8 cellular contexts compared by ENCODE assay signal in the genomic region with DNA sequence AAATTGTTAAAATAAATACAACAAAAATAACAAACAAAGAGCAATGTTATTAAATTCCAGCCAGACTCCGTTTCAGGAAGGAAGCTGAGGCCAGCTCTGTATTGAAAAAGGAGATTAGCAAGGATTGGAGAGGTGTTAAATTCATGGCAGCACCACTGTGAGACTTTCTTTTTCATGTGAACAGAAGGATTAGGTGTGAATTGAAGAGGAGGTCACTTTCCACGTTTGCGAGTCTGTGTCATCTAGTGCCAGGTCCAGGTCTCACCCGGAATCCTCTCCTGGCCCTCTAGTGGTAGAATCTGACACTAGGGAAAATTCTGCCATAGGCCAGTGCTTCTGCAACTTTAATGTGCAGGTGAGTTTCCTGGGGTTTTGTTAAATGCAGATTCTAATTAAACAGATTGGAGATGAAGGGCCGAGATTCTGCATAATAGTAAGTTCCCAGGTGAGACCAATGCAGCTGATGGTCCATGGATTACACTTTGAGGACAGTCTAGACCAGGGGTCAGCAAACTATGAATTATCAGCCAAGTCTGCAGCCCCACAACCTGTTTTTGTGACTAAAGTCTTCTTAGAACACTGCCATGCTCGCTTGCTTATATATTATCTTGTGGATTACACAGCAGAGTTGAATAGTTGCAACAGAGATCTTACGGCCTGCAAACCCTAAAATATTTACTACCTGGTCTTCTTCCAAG. TPM values are rescaled to one million over a fixed set of nuclear protein-coding genes. Genes with fewer than 3 reads are reported as not detected.
A peak's percentile ranks its signal among the peaks of the same experiment; 100 is the strongest.
DNase-seq lines count a peak whose midpoint lies in the region; ATAC-seq, FAIRE-seq and TF ChIP-seq lines count a peak whose summit lies in the region.

No MANE protein-coding gene starts in this region.

- intact Hi-C loops in heart right ventricle (cut with DNase I): loop anchor here in 6 of 10 donors (2.0 to 5.0 kb wide), 2 partner anchors 35 to 36 kb away; no protein-coding TSS in a partner anchor

- no peak overlapping the region for H3K27ac Mint-ChIP-seq in activated CD8-positive, alpha-beta memory T cell treated with anti-CD3 and anti-CD28 coated beads, Interleukin-2, amount 10 ng/mL, durations not matched to agents 7 days and 5 days
- H3K27ac Mint-ChIP-seq in WTC11: no peak overlapping the region

- peaks cover 15% of the 10 kb centered on the region for H3K27me3 Mint-ChIP-seq in activated CD8-positive, alpha-beta memory T cell treated with anti-CD3 and anti-CD28 coated beads, Interleukin-2, amount 10 ng/mL, durations not matched to agents 7 days and 5 days
- peaks cover 26% of the 10 kb centered on the region for H3K27me3 Mint-ChIP-seq in WTC11 (ENCODE audit: low read depth)

- TF ChIP-seq CTCF in WTC11 (IDR thresholded peaks at IDR 0.05): peak; percentile 71
- TF ChIP-seq CTCF in heart right ventricle (IDR thresholded peaks at IDR 0.05): peak; percentile 45 to 77 (median 73)

- no peak overlapping the region for H3K4me3 Mint-ChIP-seq in activated CD8-positive, alpha-beta memory T cell treated with anti-CD3 and anti-CD28 coated beads, Interleukin-2, amount 10 ng/mL, durations not matched to agents 7 days and 5 days
- H3K4me3 Mint-ChIP-seq in WTC11: no peak overlapping the region

- peak; percentile 41 for DNase-seq in activated CD8-positive, alpha-beta memory T cell treated with anti-CD3 and anti-CD28 coated beads, Interleukin-2, amount 10 ng/mL, durations not matched to agents 7 days and 5 days
- DNase-seq in activated CD8-positive, alpha-beta memory T cell treated with anti-CD3 and anti-CD28 coated beads for 24 hours: no peak
- DNase-seq in WTC11 (ENCODE audit: low spot score) (peak; percentile 42), heart right ventricle (no peak), small intestine (peak; percentile 51), NCI-H1694 treated with DMSO at 0.1 percent for 48 hours (lab: John Stamatoyannopoulos, UW) (no peak)

- WGBS in heart right ventricle, 2 donors: 25 to 26% methylated on average over 7 of the region's 7 CpGs
- WGBS in small intestine, 3 donors: 21 to 24% (median 22%) methylated on average over 7 of the region's 7 CpGs

- H3K36me3 ChIP-seq in HUES48 (ENCODE audit: control insufficient read depth, insufficient read depth, low read length): no peaks in the 10 kb centered on the region
- no peaks in the 10 kb centered on the region for H3K36me3 ChIP-seq in heart right ventricle
- H3K36me3 ChIP-seq in small intestine (ENCODE audit: control insufficient read depth in 2 of 2, insufficient read depth in 2 of 2, low read length in 2 of 2): no peaks in the 10 kb centered on the region

- H3K4me3 ChIP-seq in HUES48 (ENCODE audit: low read depth, low read length) (no peak overlapping the region), heart right ventricle (peak overlapping the region in 3 of 10 donors; percentile 11 to 26 (median 13)), small intestine (ENCODE audit: low read depth in 1 of 2, low read length in 2 of 2) (no peak overlapping the region)

- POLR2A ChIA-PET in WTC11 (lab: Charles Lee): no interaction called here

- H3K4me1 ChIP-seq in HUES48 (ENCODE audit: control insufficient read depth, insufficient read depth, low read length): peaks cover 5% of the 10 kb centered on the region
- peaks cover 3 to 29% (median 16%) of the 10 kb centered on the region in 9 donors for H3K4me1 ChIP-seq in heart right ventricle
- no peaks in the 10 kb centered on the region for H3K4me1 ChIP-seq in small intestine (ENCODE audit: control insufficient read depth in 2 of 2, insufficient read depth in 1 of 2, low read depth in 1 of 2, low read length in 1 of 2)

- H3K9me3 Mint-ChIP-seq in activated CD8-positive, alpha-beta memory T cell treated with anti-CD3 and anti-CD28 coated beads, Interleukin-2, amount 10 ng/mL, durations not matched to agents 7 days and 5 days (ENCODE audit: low read depth): no peaks in the 10 kb centered on the region
- H3K9me3 Mint-ChIP-seq in WTC11: no peaks in the 10 kb centered on the region; the same call in 1 of the 2 replicates

- peak overlapping the region; percentile 0 for H3K27ac ChIP-seq in HUES48 (ENCODE audit: low read depth, low read length)
- H3K27ac ChIP-seq in heart right ventricle: no peak overlapping the region
- H3K27ac ChIP-seq in small intestine (ENCODE audit: low read depth in 1 of 2, low read length in 1 of 2): no peak overlapping the region

- no peaks in the 10 kb centered on the region for H3K4me1 Mint-ChIP-seq in activated CD8-positive, alpha-beta memory T cell treated with anti-CD3 and anti-CD28 coated beads, Interleukin-2, amount 10 ng/mL, durations not matched to agents 7 days and 5 days
- H3K4me1 Mint-ChIP-seq in WTC11: peaks cover 29% of the 10 kb centered on the region

- CTCF ChIA-PET in activated CD8-positive, alpha-beta memory T cell treated with anti-CD3 and anti-CD28 coated beads, Interleukin-2, amount 10 ng/mL, durations not matched to agents 7 days and 5 days (lab: Charles Lee): interaction anchor here (1.3 to 2.4 kb wide), 3 partner anchors 14 to 225 kb away, joined by 4 to 6 read pairs (median 6); no protein-coding TSS in a partner anchor
- CTCF ChIA-PET in WTC11 (lab: Charles Lee): interaction anchor here (1.0 to 2.1 kb wide), 8 partner anchors 10 to 78 kb away, joined by 3 to 12 read pairs (median 4); no protein-coding TSS in a partner anchor

- H3K9ac ChIP-seq in HUES48 (ENCODE audit: low read depth, low read length): no peak overlapping the region

- no peaks in the 10 kb centered on the region for H3K36me3 Mint-ChIP-seq in activated CD8-positive, alpha-beta memory T cell treated with anti-CD3 and anti-CD28 coated beads, Interleukin-2, amount 10 ng/mL, durations not matched to agents 7 days and 5 days
- no peaks in the 10 kb centered on the region for H3K36me3 Mint-ChIP-seq in WTC11

- H3K9me3 ChIP-seq in HUES48 (ENCODE audit: control insufficient read depth, insufficient read depth, low read length) (no peaks in the 10 kb centered on the region), heart right ventricle (no peaks in the 10 kb centered on the region), small intestine (ENCODE audit: control insufficient read depth, low read depth) (no peaks in the 10 kb centered on the region)

- H3K27me3 ChIP-seq in HUES48 (ENCODE audit: control insufficient read depth, insufficient read depth, low read length) (peaks cover 8% of the 10 kb centered on the region; the same call in 1 of the 2 replicates), heart right ventricle (peaks cover 0 to 10% (median 0%) of the 10 kb centered on the region in 7 donors), small intestine (ENCODE audit: control insufficient read depth in 2 of 2, insufficient read depth in 2 of 2, low read length in 2 of 2) (peaks cover 0 to 4% of the 10 kb centered on the region in 2 donors)

- ATAC-seq in activated CD8-positive, alpha-beta memory T cell treated with anti-CD3 and anti-CD28 coated beads, Interleukin-2, amount 10 ng/mL, durations not matched to agents 7 days and 5 days: no peak
- ATAC-seq in WTC11: peak; percentile 84
- ATAC-seq in heart right ventricle: peak in 6 of 8 donors; percentile 50 to 67 (median 56)
- no peak for ATAC-seq in HG02840 (IDR thresholded peaks at IDR 0.05; ENCODE audit: low FRiP score, unreplicated experiment)

- no peak for FAIRE-seq in small intestine (lab: Jason Lieb, UNC)

TF ChIP-seq in WTC11, 78 proteins besides CTCF, POLR2A, EP300 and RAD21 (continues in another document):
- TF ChIP-seq ZNF396 (CRISPR knock-in tag; IDR thresholded peaks at IDR 0.05; ENCODE audit: borderline replicate concordance) (no peak), ZNF423 (CRISPR knock-in tag; IDR thresholded peaks at IDR 0.05) (no peak), PRRX2 (CRISPR knock-in tag; IDR thresholded peaks at IDR 0.05) (no peak), TEAD1 (CRISPR knock-in tag; IDR thresholded peaks at IDR 0.05) (no peak), ZNF121 (CRISPR knock-in tag; IDR thresholded peaks at IDR 0.05) (no peak)
- TF ChIP-seq, protein P1, sequence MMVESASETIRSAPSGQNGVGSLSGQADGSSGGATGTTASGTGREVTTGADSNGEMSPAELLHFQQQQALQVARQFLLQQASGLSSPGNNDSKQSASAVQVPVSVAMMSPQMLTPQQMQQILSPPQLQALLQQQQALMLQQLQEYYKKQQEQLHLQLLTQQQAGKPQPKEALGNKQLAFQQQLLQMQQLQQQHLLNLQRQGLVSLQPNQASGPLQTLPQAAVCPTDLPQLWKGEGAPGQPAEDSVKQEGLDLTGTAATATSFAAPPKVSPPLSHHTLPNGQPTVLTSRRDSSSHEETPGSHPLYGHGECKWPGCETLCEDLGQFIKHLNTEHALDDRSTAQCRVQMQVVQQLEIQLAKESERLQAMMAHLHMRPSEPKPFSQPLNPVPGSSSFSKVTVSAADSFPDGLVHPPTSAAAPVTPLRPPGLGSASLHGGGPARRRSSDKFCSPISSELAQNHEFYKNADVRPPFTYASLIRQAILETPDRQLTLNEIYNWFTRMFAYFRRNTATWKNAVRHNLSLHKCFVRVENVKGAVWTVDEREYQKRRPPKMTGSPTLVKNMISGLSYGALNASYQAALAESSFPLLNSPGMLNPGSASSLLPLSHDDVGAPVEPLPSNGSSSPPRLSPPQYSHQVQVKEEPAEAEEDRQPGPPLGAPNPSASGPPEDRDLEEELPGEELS (CRISPR knock-in tag; IDR thresholded peaks at IDR 0.05): no peak
- TF ChIP-seq, protein P2, sequence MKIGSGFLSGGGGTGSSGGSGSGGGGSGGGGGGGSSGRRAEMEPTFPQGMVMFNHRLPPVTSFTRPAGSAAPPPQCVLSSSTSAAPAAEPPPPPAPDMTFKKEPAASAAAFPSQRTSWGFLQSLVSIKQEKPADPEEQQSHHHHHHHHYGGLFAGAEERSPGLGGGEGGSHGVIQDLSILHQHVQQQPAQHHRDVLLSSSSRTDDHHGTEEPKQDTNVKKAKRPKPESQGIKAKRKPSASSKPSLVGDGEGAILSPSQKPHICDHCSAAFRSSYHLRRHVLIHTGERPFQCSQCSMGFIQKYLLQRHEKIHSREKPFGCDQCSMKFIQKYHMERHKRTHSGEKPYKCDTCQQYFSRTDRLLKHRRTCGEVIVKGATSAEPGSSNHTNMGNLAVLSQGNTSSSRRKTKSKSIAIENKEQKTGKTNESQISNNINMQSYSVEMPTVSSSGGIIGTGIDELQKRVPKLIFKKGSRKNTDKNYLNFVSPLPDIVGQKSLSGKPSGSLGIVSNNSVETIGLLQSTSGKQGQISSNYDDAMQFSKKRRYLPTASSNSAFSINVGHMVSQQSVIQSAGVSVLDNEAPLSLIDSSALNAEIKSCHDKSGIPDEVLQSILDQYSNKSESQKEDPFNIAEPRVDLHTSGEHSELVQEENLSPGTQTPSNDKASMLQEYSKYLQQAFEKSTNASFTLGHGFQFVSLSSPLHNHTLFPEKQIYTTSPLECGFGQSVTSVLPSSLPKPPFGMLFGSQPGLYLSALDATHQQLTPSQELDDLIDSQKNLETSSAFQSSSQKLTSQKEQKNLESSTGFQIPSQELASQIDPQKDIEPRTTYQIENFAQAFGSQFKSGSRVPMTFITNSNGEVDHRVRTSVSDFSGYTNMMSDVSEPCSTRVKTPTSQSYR (CRISPR knock-in tag; IDR thresholded peaks at IDR 0.05): no peak

RNA-seq across cellular contexts. Expression of a gene that starts 9.2 kb away (rescaled TPM):
- total RNA-seq in activated CD8-positive, alpha-beta memory T cell treated with anti-CD3 and anti-CD28 coated beads, Interleukin-2, amount 10 ng/mL, durations not matched to agents 7 days and 5 days: not detected
- 0.50 to 0.72 TPM (median 0.50 TPM) in 3 replicates for total RNA-seq in WTC11 (2021)
- total RNA-seq in heart right ventricle: 1 to 10 TPM in 6 of 10 donors, under 1 TPM in 4; 0.55 to 2.5 (median 1.7) TPM
- polyA plus RNA-seq in heart right ventricle: 1 to 10 TPM in 1 of 2 donors, under 1 TPM in 1; 0.55 to 2.7 TPM
- under 1 TPM in 1 of 3 donors, not detected in 2; 0.27 TPM for polyA plus RNA-seq in small intestine

Comparison
In these comparisons a context has a peak if more than half of its experiments do, and no peak if none do; other contexts are left out.
1. DNase-seq: peak in activated CD8-positive, alpha-beta memory T cell treated with anti-CD3 and anti-CD28 coated beads, Interleukin-2, amount 10 ng/mL, durations not matched to agents 7 days and 5 days (single experiment), WTC11 (single experiment) and small intestine (single experiment); none in activated CD8-positive, alpha-beta memory T cell treated with anti-CD3 and anti-CD28 coated beads for 24 hours (single experiment), heart right ventricle (0 of 2) and NCI-H1694 treated with DMSO at 0.1 percent for 48 hours (single experiment).
2. ATAC-seq: peak in WTC11 (single experiment) and heart right ventricle (6 of 8); none in activated CD8-positive, alpha-beta memory T cell treated with anti-CD3 and anti-CD28 coated beads, Interleukin-2, amount 10 ng/mL, durations not matched to agents 7 days and 5 days (single experiment) and HG02840 (single experiment).